ENCODE assay signal across 1 cellular context in genomic region chr7:150520145-150520544, GRCh38.
TF ChIP-seq lines count a peak whose summit lies in the region.

No MANE protein-coding gene starts in this region.

TF ChIP-seq in H1, 55 proteins besides CTCF, POLR2A, EP300 and RAD21:
- TF ChIP-seq CTBP2 (IDR thresholded peaks at IDR 0.05; ENCODE audit: borderline replicate concordance, insufficient read depth, insufficient read length, low read length) (no peak), SAP30 (IDR thresholded peaks at IDR 0.05; ENCODE audit: insufficient read depth, insufficient replicate concordance, low read length) (no peak), SIN3A (conservative IDR thresholded peaks at IDR 0.05 in 1 of 2, IDR thresholded peaks at IDR 0.05 in 1 of 2; ENCODE audit: low read depth in 1 of 2, low read length in 2 of 2) (no peak), CHD1 (IDR thresholded peaks at IDR 0.05; ENCODE audit: low read depth, low read length) (no peak), CHD2 (IDR thresholded peaks at IDR 0.05; ENCODE audit: low read length) (no peak), CREB1 (IDR thresholded peaks at IDR 0.05) (no peak), MAX (IDR thresholded peaks at IDR 0.05) (no peak), CEBPB (IDR thresholded peaks at IDR 0.05; ENCODE audit: low read depth, low read length) (no peak), GABPA (IDR thresholded peaks at IDR 0.05; ENCODE audit: borderline replicate concordance, insufficient read depth, low read length) (no peak), NANOG (IDR thresholded peaks at IDR 0.05; ENCODE audit: insufficient read depth, low read depth, low read length, poor library complexity, severe bottlenecking) (no peak), ASH2L (IDR thresholded peaks at IDR 0.05; ENCODE audit: low read length) (no peak), POU5F1 (IDR thresholded peaks at IDR 0.05; ENCODE audit: low read depth, low read length) (no peak), USF2 (IDR thresholded peaks at IDR 0.05; ENCODE audit: low read length) (no peak), EGR1 (IDR thresholded peaks at IDR 0.05; ENCODE audit: borderline replicate concordance, low read depth, low read length) (no peak), BCL11A (IDR thresholded peaks at IDR 0.05; ENCODE audit: low read depth in 2 of 2, low read length in 2 of 2) (no peak), FOSL1 (IDR thresholded peaks at IDR 0.05; ENCODE audit: insufficient read depth, low read depth, low read length) (no peak), SRF (IDR thresholded peaks at IDR 0.05; ENCODE audit: low read depth, low read length) (no peak)
